ENCODE assay signal across 17 cellular contexts in genomic region chr12:9030776-9031175, GRCh38. TPM values are rescaled to one million over a fixed set of nuclear protein-coding genes. Genes with fewer than 3 reads are reported as not detected.
DNase-seq lines count a peak whose midpoint lies in the region; ATAC-seq and TF ChIP-seq lines count a peak whose summit lies in the region.
"Had no signal": no experiment of that assay in that cellular context is flagged by ENCODE, and none has a peak within 500 bp of the region (broad histone marks: within the 10 kb centered on the region; RNA-seq: fewer than 3 reads in every experiment).

No MANE protein-coding gene starts in this region.

- ATAC-seq in stimulated activated naive CD8-positive, alpha-beta T cell treated with anti-CD3 and anti-CD28 coated beads, Interleukin-15, amount 100 ng/mL, for 72 hours, result no peak
- no peak for ATAC-seq in HG02870 (IDR thresholded peaks at IDR 0.05; ENCODE audit: unreplicated experiment)

- H3K4me3 ChIP-seq in HUES48 (ENCODE audit: low read depth, low read length) (no peak overlapping the region), endodermal cell (ENCODE audit: low read length) (no peak overlapping the region)

- DNase-seq in stimulated activated naive CD8-positive, alpha-beta T cell treated with anti-CD3 and anti-CD28 coated beads, Interleukin-15, amount 100 ng/mL, for 72 hours, result no peak
- DNase-seq in endodermal cell, result peak; percentile 76
- no peak for DNase-seq in progenitor cell of endocrine pancreas (ENCODE audit: low spot score, unreplicated experiment)
- no peak for DNase-seq in T-helper 1 cell
- DNase-seq: AML-193; DMS79; MV-4-11; NCI-H1694 treated with DMSO at 0.1 percent for 48 hours; NCI-H510A; NCI-H748 treated with DMSO at 0.1 percent for 48 hours; NK-92 treated with Interleukin-12 subunit alpha and Interleukin-12 subunit beta, amount 100 ng/mL, for 24 hours; SHP77 treated with DMSO at 0.1 percent for 48 hours; SK-N-SH had no signal

- no peak overlapping the region for H3K9ac ChIP-seq in HUES48 (ENCODE audit: low read depth, low read length)
- peak overlapping the region; percentile 4 for H3K9ac ChIP-seq in endodermal cell (ENCODE audit: extremely low read depth, low read length, poor library complexity, severe bottlenecking)
- H3K9ac ChIP-seq: KMS-11, SK-N-SH had no signal

- H3K27me3 ChIP-seq in HUES48 (ENCODE audit: control insufficient read depth, insufficient read depth, low read length) (no peaks in the 10 kb centered on the region), endodermal cell (ENCODE audit: control insufficient read depth, insufficient read depth, low read length, poor library complexity, severe bottlenecking) (no peaks in the 10 kb centered on the region)

- H3K4me1 ChIP-seq in HUES48 (ENCODE audit: control insufficient read depth, insufficient read depth, low read length), result peaks cover 6% of the 10 kb centered on the region; the same call in 1 of the 2 replicates
- peaks cover 2% of the 10 kb centered on the region for H3K4me1 ChIP-seq in endodermal cell (ENCODE audit: control insufficient read depth, insufficient read depth, low read length)

- peaks cover 4% of the 10 kb centered on the region for H3K9me3 Mint-ChIP-seq in stimulated activated naive CD8-positive, alpha-beta T cell treated with anti-CD3 and anti-CD28 coated beads, Interleukin-15, Interleukin-2, amounts not matched to agents 100 ng/mL and 50 ng/mL, for 24 hours
- no peaks in the 10 kb centered on the region for H3K9me3 Mint-ChIP-seq in stimulated activated naive CD8-positive, alpha-beta T cell treated with anti-CD3 and anti-CD28 coated beads, Interleukin-15, amount 100 ng/mL, for 72 hours
- H3K9me3 Mint-ChIP-seq in endodermal cell (peaks cover 11% of the 10 kb centered on the region), progenitor cell of endocrine pancreas (ENCODE audit: low read depth) (peaks cover 5% of the 10 kb centered on the region)

- H3K27ac Mint-ChIP-seq in stimulated activated naive CD8-positive, alpha-beta T cell treated with anti-CD3 and anti-CD28 coated beads, Interleukin-15, Interleukin-2, amounts not matched to agents 100 ng/mL and 50 ng/mL, for 24 hours, result peak overlapping the region; percentile 43
- H3K27ac Mint-ChIP-seq in stimulated activated naive CD8-positive, alpha-beta T cell treated with anti-CD3 and anti-CD28 coated beads, Interleukin-15, amount 100 ng/mL, for 72 hours, result peak overlapping the region in 1 of 2 donors; percentile 77
- H3K27ac Mint-ChIP-seq in endodermal cell, result peak overlapping the region; percentile 96
- H3K27ac Mint-ChIP-seq in progenitor cell of endocrine pancreas, result no peak overlapping the region

- H3K4me3 Mint-ChIP-seq in stimulated activated naive CD8-positive, alpha-beta T cell treated with anti-CD3 and anti-CD28 coated beads, Interleukin-15, Interleukin-2, amounts not matched to agents 100 ng/mL and 50 ng/mL, for 24 hours, result no peak overlapping the region
- H3K4me3 Mint-ChIP-seq in stimulated activated naive CD8-positive, alpha-beta T cell treated with anti-CD3 and anti-CD28 coated beads, Interleukin-15, amount 100 ng/mL, for 72 hours, result no peak overlapping the region
- H3K4me3 Mint-ChIP-seq in endodermal cell (no peak overlapping the region), progenitor cell of endocrine pancreas (ENCODE audit: low read depth) (no peak overlapping the region)

- H3K4me1 Mint-ChIP-seq in stimulated activated naive CD8-positive, alpha-beta T cell treated with anti-CD3 and anti-CD28 coated beads, Interleukin-15, Interleukin-2, amounts not matched to agents 100 ng/mL and 50 ng/mL, for 24 hours (ENCODE audit: low read depth), result peaks cover 47% of the 10 kb centered on the region
- peaks cover 45% of the 10 kb centered on the region for H3K4me1 Mint-ChIP-seq in stimulated activated naive CD8-positive, alpha-beta T cell treated with anti-CD3 and anti-CD28 coated beads, Interleukin-15, amount 100 ng/mL, for 72 hours
- H3K4me1 Mint-ChIP-seq in endodermal cell (peaks cover 31% of the 10 kb centered on the region), progenitor cell of endocrine pancreas (ENCODE audit: low read depth) (peaks cover 11% of the 10 kb centered on the region)

- H3K36me3 Mint-ChIP-seq in stimulated activated naive CD8-positive, alpha-beta T cell treated with anti-CD3 and anti-CD28 coated beads, Interleukin-15, Interleukin-2, amounts not matched to agents 100 ng/mL and 50 ng/mL, for 24 hours (ENCODE audit: low read depth), result peaks cover 15% of the 10 kb centered on the region
- peaks cover 3% of the 10 kb centered on the region for H3K36me3 Mint-ChIP-seq in endodermal cell (ENCODE audit: low read depth)
- no peaks in the 10 kb centered on the region for H3K36me3 Mint-ChIP-seq in progenitor cell of endocrine pancreas (ENCODE audit: insufficient read depth)

- H3K36me3 ChIP-seq in HUES48 (ENCODE audit: control insufficient read depth, insufficient read depth, low read length), result no peaks in the 10 kb centered on the region
- H3K36me3 ChIP-seq in endodermal cell (ENCODE audit: control insufficient read depth, insufficient read depth, low read length), result no peaks in the 10 kb centered on the region

- TF ChIP-seq CTCF in endodermal cell (conservative IDR thresholded peaks at IDR 0.05), result no peak
- no peak for TF ChIP-seq CTCF in progenitor cell of endocrine pancreas (IDR thresholded peaks at IDR 0.05; ENCODE audit: unreplicated experiment)

- WGBS in endodermal cell (ENCODE audit: insufficient coverage in 1 of 2, insufficient read length in 1 of 2), 2 experiments, result 49 to 63% methylated on average over 2 of the region's 2 CpGs

- H3K27me3 Mint-ChIP-seq in stimulated activated naive CD8-positive, alpha-beta T cell treated with anti-CD3 and anti-CD28 coated beads, Interleukin-15, Interleukin-2, amounts not matched to agents 100 ng/mL and 50 ng/mL, for 24 hours, result peaks cover 5% of the 10 kb centered on the region
- H3K27me3 Mint-ChIP-seq in stimulated activated naive CD8-positive, alpha-beta T cell treated with anti-CD3 and anti-CD28 coated beads, Interleukin-15, amount 100 ng/mL, for 72 hours, result no peaks in the 10 kb centered on the region
- no peaks in the 10 kb centered on the region for H3K27me3 Mint-ChIP-seq in endodermal cell (ENCODE audit: insufficient read depth)
- H3K27me3 Mint-ChIP-seq in progenitor cell of endocrine pancreas, result no peaks in the 10 kb centered on the region

- H3K27ac ChIP-seq in HUES48 (ENCODE audit: low read depth, low read length) (peak overlapping the region; percentile 8), endodermal cell (ENCODE audit: low read depth, low read length) (no peak overlapping the region)
- H3K27ac ChIP-seq: KMS-11 had no signal

- no peaks in the 10 kb centered on the region for H3K9me3 ChIP-seq in HUES48 (ENCODE audit: control insufficient read depth, insufficient read depth, low read length)
- H3K9me3 ChIP-seq in endodermal cell (ENCODE audit: control insufficient read depth, low read length), result no peaks in the 10 kb centered on the region
- H3K9me3 ChIP-seq: SK-N-SH had no signal

RNA-seq across cellular contexts. Expression of gene KLRG1, which starts 41.4 kb away (rescaled TPM):
- total RNA-seq in endodermal cell (1 to 10 TPM; 3.1 TPM), progenitor cell of endocrine pancreas (7.4 and 8.0 TPM in 2 replicates)
- 3.4 TPM for polyA plus RNA-seq in endodermal cell (2013, experiment 1 of 2)
- polyA plus RNA-seq in endodermal cell (2013, experiment 2 of 2), result 3.3 TPM
